ENCODE assay signal across 11 cellular contexts in the genomic region with DNA sequence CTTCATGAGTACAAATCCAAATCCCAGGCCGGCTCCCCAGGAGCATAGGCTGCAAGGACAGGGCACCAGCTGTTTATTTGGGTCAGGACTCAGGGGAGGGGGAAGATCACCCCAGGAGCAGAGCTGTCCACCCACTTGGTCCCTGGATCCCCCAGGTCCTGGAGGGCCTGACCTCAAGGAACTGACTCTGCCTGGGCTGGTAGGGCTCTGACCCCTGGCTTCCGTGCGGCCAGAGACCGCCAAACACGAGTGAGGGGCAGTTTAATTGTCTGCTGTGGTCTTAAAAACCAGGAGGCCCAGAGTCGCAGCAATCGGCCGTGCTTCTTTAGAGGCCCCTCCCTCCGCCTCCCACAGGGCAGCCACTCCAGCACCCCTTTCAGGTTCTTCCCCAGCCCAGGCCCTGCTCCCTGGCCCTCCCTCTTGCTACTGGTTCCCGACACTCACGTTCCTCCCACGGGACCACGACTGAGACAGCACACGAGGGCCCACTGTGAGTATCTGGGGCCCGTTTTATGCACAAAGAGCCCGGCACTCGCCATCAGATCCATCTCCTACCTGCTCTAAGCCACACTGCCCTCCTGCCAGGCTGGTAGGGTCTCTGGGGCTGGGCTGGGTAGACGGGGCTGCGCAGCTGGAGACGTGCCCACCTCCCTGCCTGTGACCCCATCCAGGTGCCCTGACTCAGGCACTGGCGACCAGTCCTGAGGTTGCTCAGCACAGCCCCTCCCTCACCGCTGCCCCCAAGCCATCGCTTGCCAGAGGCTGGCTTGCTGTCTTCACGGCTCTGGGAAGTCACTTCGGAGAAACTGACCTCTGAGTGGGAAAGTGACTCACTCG. TPM values are rescaled to one million over a fixed set of nuclear protein-coding genes. Genes with fewer than 3 reads are reported as not detected.
"Had no signal": no experiment of that assay in that cellular context is flagged by ENCODE, and none has a peak within 500 bp of the region (broad histone marks: within the 10 kb centered on the region; RNA-seq: fewer than 3 reads in every experiment).

No MANE protein-coding gene starts in this region.

- H3K36me3 ChIP-seq: esophagus muscularis mucosa, left lung had no signal

- FAIRE-seq: astrocyte, islet of Langerhans had no signal

- H3K4me1 ChIP-seq: esophagus muscularis mucosa, left lung had no signal

- ATAC-seq: activated T-cell treated with anti-CD3 and anti-CD28 coated beads, Interleukin-2, amount 50 U/mL, for 72 hours; stimulated activated naive B cell treated with anti-CD40 and anti-IgM and Interleukin-4, amounts not matched to agents 10 μg/mL and 1 μg/mL and 100 μg/mL, for 72 hours; T-helper 17 cell had no signal

- H3K4me3 ChIP-seq: esophagus muscularis mucosa, left lung had no signal

- H3K9me3 ChIP-seq: esophagus muscularis mucosa, left lung had no signal

- H3K27ac ChIP-seq: esophagus muscularis mucosa, left lung had no signal

- DNase-seq: activated CD4-positive, alpha-beta memory T cell treated with anti-CD3 and anti-CD28 coated beads for 36 hours; activated naive CD4-positive, alpha-beta T cell; activated T-cell treated with anti-CD3 and anti-CD28 coated beads, Interleukin-2, amount 50 U/mL, for 72 hours; stimulated activated CD4-positive, alpha-beta T cell treated with anti-CD3 and anti-CD28 coated beads, Interleukin-2, amount 100 ng/mL, for 24 hours; stimulated activated naive B cell treated with anti-CD40 and anti-IgM and Interleukin-4, amounts not matched to agents 10 μg/mL and 1 μg/mL and 100 μg/mL, for 72 hours; T-helper 17 cell had no signal

RNA-seq across cellular contexts. Expression of gene CFAP46, which starts 30.0 kb away (rescaled TPM):
- total RNA-seq: subcutaneous adipose tissue, T-helper 17 cell had no signal
